14 cellular contexts compared by ENCODE assay signal in the genomic region with DNA sequence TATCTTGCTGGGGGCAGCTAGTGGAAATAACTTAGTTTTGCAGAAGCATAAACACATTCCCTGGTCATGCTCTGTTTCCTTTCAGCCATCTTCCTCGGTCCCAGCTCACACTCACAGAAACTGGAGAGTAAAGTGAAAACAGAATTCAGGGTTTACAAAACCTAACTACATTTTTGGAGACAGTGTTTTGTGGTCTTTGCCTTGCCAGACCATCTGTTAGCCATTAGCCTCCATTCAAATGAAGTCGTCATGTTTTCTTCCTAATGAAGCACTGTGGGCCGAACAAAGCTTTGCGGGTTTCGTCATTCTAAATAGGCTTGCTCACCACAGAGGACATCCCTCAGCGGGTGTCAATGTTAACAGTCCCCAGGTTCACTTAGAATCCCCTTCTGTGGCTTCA.
DNase-seq lines count a peak whose midpoint lies in the region; ATAC-seq and TF ChIP-seq lines count a peak whose summit lies in the region.
"Had no signal": no experiment of that assay in that cellular context is flagged by ENCODE, and none has a peak within 500 bp of the region (broad histone marks: within the 10 kb centered on the region; RNA-seq: fewer than 3 reads in every experiment).

No MANE protein-coding gene starts in this region.

- no peaks in the 10 kb centered on the region for H3K79me1 ChIP-seq in trophoblast cell (ENCODE audit: low read length)

- no peak overlapping the region for H2AK5ac ChIP-seq in trophoblast cell (ENCODE audit: low read length)

- H4K91ac ChIP-seq in trophoblast cell (ENCODE audit: low read depth, low read length): no peak overlapping the region

- H2BK120ac ChIP-seq in trophoblast cell (ENCODE audit: insufficient read depth, low read length, poor library complexity): no peak overlapping the region

- WGBS in trophoblast cell (ENCODE audit: extremely low coverage, insufficient coverage, insufficient read length): no CpG with 5 or more reads among the region's 6 CpGs

- H3K14ac ChIP-seq in trophoblast cell (ENCODE audit: low read length): no peak overlapping the region

- no peak overlapping the region for H3K9ac ChIP-seq in trophoblast cell (ENCODE audit: low read length)

- no peak overlapping the region for H3K4me2 ChIP-seq in trophoblast cell (ENCODE audit: low read length)

- no peak for ATAC-seq in esophagus mucosa
- ATAC-seq: activated T-cell treated with anti-CD3 and anti-CD28 coated beads, Interleukin-2, amount 50 U/mL, for 4 hours; Panc1 had no signal

- H4K8ac ChIP-seq in trophoblast cell (ENCODE audit: low read depth, low read length): no peak overlapping the region

- H3K4me3 ChIP-seq in SJSA1 (no peak overlapping the region), foreskin fibroblast (ENCODE audit: low read depth in 1 of 2, low read length in 2 of 2) (no peak overlapping the region), trophoblast cell (ENCODE audit: low read depth, low read length) (no peak overlapping the region)
- H3K4me3 ChIP-seq: spleen had no signal

- H3K79me2 ChIP-seq in trophoblast cell (ENCODE audit: control insufficient read depth, insufficient read depth, low read length, poor library complexity): no peaks in the 10 kb centered on the region

- H3K23ac ChIP-seq in trophoblast cell (ENCODE audit: low read length): no peak overlapping the region

- peak overlapping the region; percentile 10 for H2BK5ac ChIP-seq in trophoblast cell (ENCODE audit: low read depth, low read length, poor library complexity)

- H3K36me3 ChIP-seq in SJSA1: no peaks in the 10 kb centered on the region
- H3K36me3 ChIP-seq in trophoblast cell (ENCODE audit: control insufficient read depth in 1 of 2, insufficient read depth in 2 of 2, low read length in 2 of 2): no peaks in the 10 kb centered on the region
- H3K36me3 ChIP-seq: spleen had no signal

- DNase-seq in EH (ENCODE audit: low read depth) (peak; percentile 95), SJSA1 (ENCODE audit: low read depth in 1 of 2, low spot score in 2 of 2) (peak; percentile 55 to 69), foreskin fibroblast (peak; percentile 84 to 94), trophoblast cell (no peak), GDM1 (lab: John Stamatoyannopoulos, UW) (no peak), DMS153 treated with DMSO at 0.1 percent for 48 hours (lab: John Stamatoyannopoulos, UW; ENCODE audit: unreplicated experiment) (no peak), foreskin melanocyte (no peak)
- DNase-seq: activated T-cell treated with anti-CD3 and anti-CD28 coated beads, Interleukin-2, amount 50 U/mL, for 4 hours; central memory CD4-positive, alpha-beta T cell; KBM-7; NCI-H2171 treated with DMSO at 0.1 percent for 48 hours; spleen had no signal

- H3K27me3 ChIP-seq in SJSA1 (replicated peaks): no peaks in the 10 kb centered on the region
- H3K27me3 ChIP-seq in trophoblast cell (ENCODE audit: insufficient read depth, low read length): no peaks in the 10 kb centered on the region
- H3K27me3 ChIP-seq: spleen had no signal

- H3K27ac ChIP-seq in SJSA1: peak overlapping the region; percentile 74
- H3K27ac ChIP-seq in trophoblast cell (ENCODE audit: low read depth, low read length): no peak overlapping the region
- H3K27ac ChIP-seq: spleen had no signal

- H3K4me1 ChIP-seq in SJSA1 (replicated peaks): peaks cover 20% of the 10 kb centered on the region
- H3K4me1 ChIP-seq in trophoblast cell (ENCODE audit: control insufficient read depth in 1 of 2, insufficient read depth in 2 of 2, low read length in 2 of 2): no peaks in the 10 kb centered on the region
- H3K4me1 ChIP-seq: spleen had no signal

- H3K4ac ChIP-seq in trophoblast cell (ENCODE audit: low read depth, low read length): no peak overlapping the region

- H4K12ac ChIP-seq in trophoblast cell (ENCODE audit: low read depth, low read length): no peak overlapping the region

- H2AFZ ChIP-seq in trophoblast cell (ENCODE audit: insufficient read depth, low read length, poor library complexity): no peak overlapping the region

- TF ChIP-seq CTCF in foreskin fibroblast (IDR thresholded peaks at IDR 0.05; ENCODE audit: low read depth, low read length): no peak

- no peaks in the 10 kb centered on the region for H3K9me3 ChIP-seq in SJSA1 (replicated peaks)
- H3K9me3 ChIP-seq in trophoblast cell (ENCODE audit: insufficient read depth, low read depth, low read length): no peaks in the 10 kb centered on the region

- no peak overlapping the region for H3K18ac ChIP-seq in trophoblast cell (ENCODE audit: low read length)

- no peak overlapping the region for H2BK12ac ChIP-seq in trophoblast cell (ENCODE audit: low read length)

Comparison
In these comparisons a context has a peak if more than half of its experiments do, and no peak if none do; other contexts are left out.
1. DNase-seq: peak in EH (single experiment), SJSA1 (2 of 2) and foreskin fibroblast (2 of 2); none in trophoblast cell (0 of 2), GDM1 (single experiment), DMS153 treated with DMSO at 0.1 percent for 48 hours (single experiment) and foreskin melanocyte (single experiment).